ENCODE assay signal across 12 cellular contexts in the genomic region with DNA sequence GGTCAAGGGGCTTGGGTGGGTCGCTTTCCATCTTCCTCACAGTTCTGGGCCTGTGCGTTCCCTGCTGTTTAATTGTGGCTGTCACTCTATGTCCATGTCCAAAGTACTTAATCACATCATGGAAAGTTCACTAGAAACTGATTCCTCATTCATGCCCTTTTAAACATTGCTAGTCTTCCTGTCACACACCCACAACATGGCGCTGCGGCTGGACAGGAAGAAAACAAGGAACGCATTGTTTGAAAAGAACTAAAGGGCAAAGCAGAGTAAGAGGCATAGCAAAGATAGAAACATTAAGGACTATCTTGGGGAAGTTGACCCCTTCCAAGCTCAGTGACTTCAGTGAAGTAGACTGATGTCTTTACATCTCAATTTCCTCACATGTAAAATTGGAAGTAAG. TPM values are rescaled to one million over a fixed set of nuclear protein-coding genes. Genes with fewer than 3 reads are reported as not detected.
"Had no signal": no experiment of that assay in that cellular context is flagged by ENCODE, and none has a peak within 500 bp of the region (broad histone marks: within the 10 kb centered on the region; RNA-seq: fewer than 3 reads in every experiment).

No MANE protein-coding gene starts in this region.

- H3K36me3 ChIP-seq: HAP-1 had no signal

- H3K4me1 ChIP-seq: HAP-1 had no signal

- H3K27ac ChIP-seq: GM23248, HL-60, KMS-11 had no signal

- H3K4me2 ChIP-seq: KMS-11 had no signal

- H3K4me3 Mint-ChIP-seq: HFFc6, IgD-negative memory B cell had no signal

- H2AFZ ChIP-seq: GM23248 had no signal

- H3K9me3 ChIP-seq: HAP-1 had no signal

- DNase-seq: GM23248, GOT3, H7, HFFc6, KBM-7 had no signal

- H3K9ac ChIP-seq: GM23248, KMS-11 had no signal

- FAIRE-seq: HepG2 had no signal

- H3K27me3 Mint-ChIP-seq: IgD-negative memory B cell had no signal

- H3K9me3 Mint-ChIP-seq: HFFc6, IgD-negative memory B cell had no signal

- H3K4me3 ChIP-seq: GM23248, HAP-1 had no signal

- H3K27ac Mint-ChIP-seq: HFFc6, IgD-negative memory B cell had no signal

- ATAC-seq: HCT116, HepG2 had no signal

RNA-seq across cellular contexts. Expression of a gene that starts 18.4 kb away (rescaled TPM):
- total RNA-seq: H4 had no signal
